ENCODE assay signal across 8 cellular contexts in the genomic region with DNA sequence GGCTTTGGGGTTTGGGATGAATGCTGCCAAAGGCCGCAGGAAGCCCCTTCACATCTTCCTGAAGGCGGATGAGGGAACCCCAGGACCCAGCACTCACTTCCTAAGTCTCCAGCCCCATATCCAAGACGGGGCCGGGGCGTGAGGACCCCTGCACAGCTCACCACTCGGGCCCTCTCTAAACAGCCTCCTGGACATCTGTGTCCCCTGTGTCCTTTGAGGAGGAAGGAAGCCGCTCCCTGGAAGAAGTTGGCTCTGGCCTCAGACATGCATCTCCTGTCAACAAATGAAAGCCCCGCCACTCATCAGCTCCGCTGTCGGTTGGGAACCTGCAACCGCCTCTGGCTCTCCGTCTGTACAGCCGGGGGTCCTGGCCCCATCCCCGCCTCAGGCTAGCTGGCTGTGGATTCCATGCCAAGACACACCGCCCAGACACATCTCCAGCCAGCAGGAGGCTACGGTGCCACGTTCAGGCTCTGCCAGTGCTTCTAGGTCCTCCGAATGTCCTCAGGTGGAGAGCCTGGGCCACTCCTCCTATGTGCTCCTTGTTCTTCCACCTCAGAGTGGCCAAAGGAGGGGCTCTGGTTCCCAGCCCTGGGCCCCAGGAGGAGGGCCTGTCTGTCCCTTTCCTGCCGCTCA.
DNase-seq lines count a peak whose midpoint lies in the region; ATAC-seq and TF ChIP-seq lines count a peak whose summit lies in the region.

No MANE protein-coding gene starts in this region.

- no peak for ATAC-seq in lung (ENCODE audit: insufficient read depth, low FRiP score)
- ATAC-seq in activated T-helper 17 cell treated with anti-CD3 and anti-CD28 coated beads, Interleukin-2, amount 50 U/mL, for 72 hours (replicated peaks), result no peak

- peak overlapping the region; percentile 51 for H3K4me3 Mint-ChIP-seq in activated naive CD4-positive, alpha-beta T cell treated with anti-CD3 and anti-CD28 coated beads, Interleukin-2, amount 50 U/mL, for 24 hours
- no peak overlapping the region for H3K4me3 Mint-ChIP-seq in activated T-helper 17 cell treated with anti-CD3 and anti-CD28 coated beads, Interleukin-2, amount 50 U/mL, for 72 hours

- WGBS in lung, 2 donors, result 58 to 70% methylated on average over 19 of the region's 19 CpGs

- H3K27ac Mint-ChIP-seq in activated naive CD4-positive, alpha-beta T cell treated with anti-CD3 and anti-CD28 coated beads, Interleukin-2, amount 50 U/mL, for 24 hours, result peak overlapping the region; percentile 62
- H3K27ac Mint-ChIP-seq in activated T-helper 17 cell treated with anti-CD3 and anti-CD28 coated beads, Interleukin-2, amount 50 U/mL, for 72 hours, result no peak overlapping the region

- H3K36me3 ChIP-seq in lung (ENCODE audit: control insufficient read depth in 2 of 2, insufficient read depth in 2 of 2, low read length in 2 of 2) (no peaks in the 10 kb centered on the region), vagina (no peaks in the 10 kb centered on the region)

- no peak for DNase-seq in activated naive CD4-positive, alpha-beta T cell treated with Interleukin-2 at 50 U/mL for 16 hours
- DNase-seq in caudate nucleus (lab: John Stamatoyannopoulos, UW) (no peak), lung (ENCODE audit: low spot score) (no peak), vagina (ENCODE audit: extremely low spot score in 2 of 2) (no peak), NCI-H2107 (lab: John Stamatoyannopoulos, UW) (no peak)
- no peak for DNase-seq in stimulated activated CD4-positive, alpha-beta T cell treated with anti-CD3 and anti-CD28 coated beads, Interleukin-4, amount 100 ng/mL, for 24 hours

- no peak for TF ChIP-seq CTCF in lung (IDR thresholded peaks at IDR 0.05; ENCODE audit: control extremely low read depth, extremely low read depth)
- peak in 1 of 3 experiments; percentile 17 for TF ChIP-seq CTCF in vagina (IDR thresholded peaks at IDR 0.05)

- H3K4me1 ChIP-seq in lung (ENCODE audit: control insufficient read depth in 2 of 2, insufficient read depth in 2 of 2, low read length in 2 of 2) (peaks cover 5 to 12% of the 10 kb centered on the region in 2 donors), vagina (peaks cover 23% of the 10 kb centered on the region)

- H3K9me3 ChIP-seq in lung (ENCODE audit: control insufficient read depth in 2 of 2, insufficient read depth in 1 of 2, low read length in 1 of 2) (no peaks in the 10 kb centered on the region), vagina (no peaks in the 10 kb centered on the region)

- peaks cover 2% of the 10 kb centered on the region for H3K36me3 Mint-ChIP-seq in activated naive CD4-positive, alpha-beta T cell treated with anti-CD3 and anti-CD28 coated beads, Interleukin-2, amount 50 U/mL, for 24 hours
- no peaks in the 10 kb centered on the region for H3K36me3 Mint-ChIP-seq in activated T-helper 17 cell treated with anti-CD3 and anti-CD28 coated beads, Interleukin-2, amount 50 U/mL, for 72 hours (ENCODE audit: low read depth)

- no peaks in the 10 kb centered on the region for H3K27me3 ChIP-seq in lung (ENCODE audit: control insufficient read depth, insufficient read depth)
- H3K27me3 ChIP-seq in vagina, result no peaks in the 10 kb centered on the region

- intact Hi-C loops in vagina (cut with DNase I), result no loop called here

- no peaks in the 10 kb centered on the region for H3K27me3 Mint-ChIP-seq in activated naive CD4-positive, alpha-beta T cell treated with anti-CD3 and anti-CD28 coated beads, Interleukin-2, amount 50 U/mL, for 24 hours
- peaks cover 3% of the 10 kb centered on the region for H3K27me3 Mint-ChIP-seq in activated T-helper 17 cell treated with anti-CD3 and anti-CD28 coated beads, Interleukin-2, amount 50 U/mL, for 72 hours

- no peaks in the 10 kb centered on the region for H3K9me3 Mint-ChIP-seq in activated naive CD4-positive, alpha-beta T cell treated with anti-CD3 and anti-CD28 coated beads, Interleukin-2, amount 50 U/mL, for 24 hours
- H3K9me3 Mint-ChIP-seq in activated T-helper 17 cell treated with anti-CD3 and anti-CD28 coated beads, Interleukin-2, amount 50 U/mL, for 72 hours, result no peaks in the 10 kb centered on the region

- peaks cover 69% of the 10 kb centered on the region for H3K4me1 Mint-ChIP-seq in activated naive CD4-positive, alpha-beta T cell treated with anti-CD3 and anti-CD28 coated beads, Interleukin-2, amount 50 U/mL, for 24 hours
- H3K4me1 Mint-ChIP-seq in activated T-helper 17 cell treated with anti-CD3 and anti-CD28 coated beads, Interleukin-2, amount 50 U/mL, for 72 hours, result peaks cover 4% of the 10 kb centered on the region

- no peak for TF ChIP-seq POLR2A in vagina (IDR thresholded peaks at IDR 0.05)

- H3K4me3 ChIP-seq in lung (no peak overlapping the region), vagina (no peak overlapping the region)

- H3K27ac ChIP-seq in caudate nucleus (ENCODE audit: low read depth, low read length), result peak overlapping the region; percentile 58
- peak overlapping the region; percentile 76 to 90 for H3K27ac ChIP-seq in lung (ENCODE audit: low read depth in 1 of 2, low read length in 1 of 2)
- peak overlapping the region; percentile 78 for H3K27ac ChIP-seq in vagina
